ENCODE assay signal across 7 cellular contexts in the genomic region with DNA sequence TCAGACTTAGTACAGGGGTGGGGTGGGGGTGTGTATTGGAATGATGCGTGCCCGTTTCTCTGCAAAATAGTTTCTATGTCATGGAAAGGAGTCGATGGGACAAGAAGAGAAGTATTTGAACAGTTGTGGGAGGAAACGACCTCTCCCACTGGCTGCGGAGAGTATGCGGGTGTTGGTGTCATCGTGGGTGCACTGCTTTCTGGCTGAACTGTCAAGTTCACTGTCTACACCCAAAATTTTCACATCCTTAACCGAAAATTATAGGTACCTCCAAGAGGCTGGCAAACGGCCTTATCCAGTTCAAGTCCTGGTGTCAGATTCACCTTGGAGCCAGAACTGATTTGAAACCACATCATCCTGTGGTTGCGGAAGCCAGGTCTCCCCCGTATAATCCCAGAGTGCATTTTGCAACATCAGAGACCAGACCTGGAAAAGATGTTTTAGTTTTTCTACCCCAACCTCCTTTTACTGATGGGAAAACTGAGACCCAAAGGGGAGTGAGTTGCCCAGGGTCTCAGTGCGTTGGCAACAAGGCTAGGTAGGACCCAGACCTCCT.
DNase-seq lines count a peak whose midpoint lies in the region; ATAC-seq and TF ChIP-seq lines count a peak whose summit lies in the region.

No MANE protein-coding gene starts in this region.

- H3K4me3 ChIP-seq in HFF-Myc (replicated peaks; ENCODE audit: low read depth, low read length), result peak overlapping the region; percentile 77
- peak overlapping the region; percentile 79 for H3K4me3 ChIP-seq in fibroblast of pulmonary artery (replicated peaks; ENCODE audit: low read depth, low read length)
- peak overlapping the region; percentile 75 for H3K4me3 ChIP-seq in skeletal muscle cell (ENCODE audit: low read depth, low read length)

- DNase-seq in HFF-Myc (ENCODE audit: extremely low read depth, low read depth), result no peak
- DNase-seq in fibroblast of pulmonary artery (ENCODE audit: low read depth), result no peak
- no peak for DNase-seq in skeletal muscle cell (ENCODE audit: low read depth)
- no peak for DNase-seq in islet precursor cell
- no peak for DNase-seq in NCI-H1417 (lab: John Stamatoyannopoulos, UW)

- peak overlapping the region; percentile 93 for H3K27ac ChIP-seq in VCaP

- TF ChIP-seq CTCF in HFF-Myc (IDR thresholded peaks at IDR 0.05; ENCODE audit: low read depth, low read length, missing control alignments) (no peak), VCaP (conservative IDR thresholded peaks at IDR 0.05) (no peak), fibroblast of pulmonary artery (IDR thresholded peaks at IDR 0.05; ENCODE audit: low read length, missing control alignments) (no peak)

- no peak for ATAC-seq in HG02798 (IDR thresholded peaks at IDR 0.05; ENCODE audit: poor library complexity, unreplicated experiment)
